Comparison of ENCODE assay signal across 8 cellular contexts in genomic region chr19:54191671-54192453, GRCh38. TPM values are rescaled to one million over a fixed set of nuclear protein-coding genes. Genes with fewer than 3 reads are reported as not detected.
DNase-seq lines count a peak whose midpoint lies in the region; ATAC-seq and TF ChIP-seq lines count a peak whose summit lies in the region.

No MANE protein-coding gene starts in this region.

- H3F3A ChIP-seq in SK-N-SH (replicated peaks; ENCODE audit: insufficient read depth): peaks cover 7% of the 10 kb centered on the region

- H3K27me3 ChIP-seq in SK-N-SH (ENCODE audit: insufficient read depth): no peaks in the 10 kb centered on the region
- H3K27me3 ChIP-seq in testis: no peaks in the 10 kb centered on the region

- POLR2A ChIA-PET in SK-N-SH (lab: Yijun Ruan, JAX): interaction anchor here (0.6 to 4.1 kb wide), 3 partner anchors 9 to 76 kb away, joined by 3 to 50 read pairs (median 4); partner anchors contain the start of genes CNOT3, PRPF31, RPS9 and TFPT

- H3K4me3 Mint-ChIP-seq in activated T-helper 1 cell treated with anti-CD3 and anti-CD28 coated beads, Interleukin-12 subunit alpha, Interleukin-12 subunit beta, Interleukin-2, Interleukin-4 antibody, amounts not matched to agents 30 ng/mL and 10 ng/mL and 1 ng/mL, durations not matched to agents 14 hours and 24 hours and 36 hours: peak overlapping the region; percentile 94

- CTCF ChIA-PET in SK-N-SH (lab: Yijun Ruan, JAX): interaction anchor here (1.2 to 1.5 kb wide), 2 partner anchors 13 to 22 kb away, joined by 3 to 6 read pairs; no protein-coding TSS in a partner anchor

- H4K20me1 ChIP-seq in SK-N-SH (ENCODE audit: insufficient read depth): no peaks in the 10 kb centered on the region

- H3K4me2 ChIP-seq in SK-N-SH: peak overlapping the region; percentile 100

- no peak for TF ChIP-seq RAD21 in SK-N-SH (IDR thresholded peaks at IDR 0.05; ENCODE audit: low read length)

- no peak for DNase-seq in SK-N-SH
- no peak for DNase-seq in activated T-helper 1 cell treated with anti-CD3 and anti-CD28 coated beads, Interleukin-12 subunit alpha, Interleukin-12 subunit beta, Interleukin-2, Interleukin-4 antibody, amounts not matched to agents 30 ng/mL and 10 ng/mL and 1 ng/mL, durations not matched to agents 14 hours and 24 hours and 36 hours (ENCODE audit: low spot score)
- peak; percentile 78 for DNase-seq in islet precursor cell
- DNase-seq in testis: peak; percentile 55
- DNase-seq in DMS153 treated with DMSO at 0.1 percent for 48 hours (lab: John Stamatoyannopoulos, UW; ENCODE audit: unreplicated experiment): no peak
- no peak for DNase-seq in NCI-H2196 (lab: John Stamatoyannopoulos, UW; ENCODE audit: unreplicated experiment)

- H3K4me3 ChIP-seq in SK-N-SH (ENCODE audit: low read depth in 2 of 2, low read length in 1 of 2) (peak overlapping the region; percentile 84 to 93), testis (peak overlapping the region; percentile 73 to 87)

- no peaks in the 10 kb centered on the region for H3K27me3 Mint-ChIP-seq in activated T-helper 1 cell treated with anti-CD3 and anti-CD28 coated beads, Interleukin-12 subunit alpha, Interleukin-12 subunit beta, Interleukin-2, Interleukin-4 antibody, amounts not matched to agents 30 ng/mL and 10 ng/mL and 1 ng/mL, durations not matched to agents 14 hours and 24 hours and 36 hours (ENCODE audit: insufficient read depth)

- H3K36me3 ChIP-seq in SK-N-SH (replicated peaks in 1 of 2; ENCODE audit: control insufficient read depth in 1 of 2, insufficient read depth in 2 of 2, low read length in 1 of 2) (peaks cover 15 to 28% of the 10 kb centered on the region in 2 experiments), testis (ENCODE audit: low read depth, missing control alignments) (no peaks in the 10 kb centered on the region)

- H3K9me2 ChIP-seq in SK-N-SH: no peaks in the 10 kb centered on the region

- H3K79me2 ChIP-seq in SK-N-SH (ENCODE audit: insufficient read depth): peaks cover 58% of the 10 kb centered on the region

- TF ChIP-seq CTCF in SK-N-SH (IDR thresholded peaks at IDR 0.05): no peak
- no peak for TF ChIP-seq CTCF in testis (IDR thresholded peaks at IDR 0.05)

- peak overlapping the region; percentile 83 for H3K27ac Mint-ChIP-seq in activated T-helper 1 cell treated with anti-CD3 and anti-CD28 coated beads, Interleukin-12 subunit alpha, Interleukin-12 subunit beta, Interleukin-2, Interleukin-4 antibody, amounts not matched to agents 30 ng/mL and 10 ng/mL and 1 ng/mL, durations not matched to agents 14 hours and 24 hours and 36 hours

- H3K27ac ChIP-seq in SK-N-SH (ENCODE audit: low read depth in 2 of 2, low read length in 1 of 2) (peak overlapping the region; percentile 96 to 97), testis (peak overlapping the region; percentile 97 to 100)

- WGBS in SK-N-SH (ENCODE audit: low lambda C conversion rate): 36% methylated on average over 19 of the region's 25 CpGs
- 21 to 23% methylated on average over 25 of the region's 25 CpGs for WGBS in testis, 2 donors

- H2AFZ ChIP-seq in SK-N-SH (ENCODE audit: low read depth): peak overlapping the region; percentile 96

- H3K4me1 ChIP-seq in SK-N-SH (ENCODE audit: control insufficient read depth in 1 of 2, insufficient read depth in 2 of 2, low read depth in 1 of 2, low read length in 1 of 2) (peaks cover 0 to 15% of the 10 kb centered on the region in 2 experiments; a peak in 1 of 4 replicates), testis (peaks cover 14% of the 10 kb centered on the region)

- H3K9ac ChIP-seq in SK-N-SH: peak overlapping the region; percentile 78

- no peaks in the 10 kb centered on the region for H3K9me3 ChIP-seq in SK-N-SH
- H3K9me3 ChIP-seq in testis: no peaks in the 10 kb centered on the region

- H3K36me3 Mint-ChIP-seq in activated T-helper 1 cell treated with anti-CD3 and anti-CD28 coated beads, Interleukin-12 subunit alpha, Interleukin-12 subunit beta, Interleukin-2, Interleukin-4 antibody, amounts not matched to agents 30 ng/mL and 10 ng/mL and 1 ng/mL, durations not matched to agents 14 hours and 24 hours and 36 hours (ENCODE audit: low read depth): peaks cover 33% of the 10 kb centered on the region

- peaks cover 29% of the 10 kb centered on the region for H3K4me1 Mint-ChIP-seq in activated T-helper 1 cell treated with anti-CD3 and anti-CD28 coated beads, Interleukin-12 subunit alpha, Interleukin-12 subunit beta, Interleukin-2, Interleukin-4 antibody, amounts not matched to agents 30 ng/mL and 10 ng/mL and 1 ng/mL, durations not matched to agents 14 hours and 24 hours and 36 hours (ENCODE audit: low read depth)

- TF ChIP-seq POLR2A in testis (IDR thresholded peaks at IDR 0.05): no peak

- ATAC-seq in SK-N-SH treated with all-trans-retinoic acid at 6 μM for 48 hours (no peak), GM21526 (IDR thresholded peaks at IDR 0.05; ENCODE audit: low FRiP score, unreplicated experiment) (no peak)

- intact Hi-C loops in activated T-helper 1 cell treated with anti-CD3 and anti-CD28 coated beads, Interleukin-12 subunit alpha, Interleukin-12 subunit beta, Interleukin-2, Interleukin-4 antibody, amounts not matched to agents 30 ng/mL and 10 ng/mL and 1 ng/mL, durations not matched to agents 14 hours and 24 hours and 36 hours (cut with micrococcal nuclease): loop anchor here (5.0 kb wide), 1 partner anchor 325 kb away; the partner anchor contains the start of gene MYADM
- intact Hi-C loops in testis (cut with DNase I; ENCODE audit: low total_unique reads): no loop called here

- TF ChIP-seq EP300 in SK-N-SH (IDR thresholded peaks at IDR 0.05; ENCODE audit: borderline replicate concordance in 1 of 2, low read depth in 1 of 2, low read length in 1 of 2): no peak

- no peaks in the 10 kb centered on the region for H3K9me3 Mint-ChIP-seq in activated T-helper 1 cell treated with anti-CD3 and anti-CD28 coated beads, Interleukin-12 subunit alpha, Interleukin-12 subunit beta, Interleukin-2, Interleukin-4 antibody, amounts not matched to agents 30 ng/mL and 10 ng/mL and 1 ng/mL, durations not matched to agents 14 hours and 24 hours and 36 hours

TF ChIP-seq in SK-N-SH, 30 proteins besides CTCF, POLR2A, EP300 and RAD21 (continues in another document):
- no peak for TF ChIP-seq ELF1 (IDR thresholded peaks at IDR 0.05)
- no peak for TF ChIP-seq SMC3 (IDR thresholded peaks at IDR 0.05; ENCODE audit: low read depth, low read length)
- no peak for TF ChIP-seq MXI1 (IDR thresholded peaks at IDR 0.05; ENCODE audit: low read depth, low read length)

TF ChIP-seq in SK-N-SH treated with all-trans-retinoic acid at 6 μM for 48 hours, 23 proteins besides CTCF, POLR2A, EP300 and RAD21 (continues in another document):
- no peak for TF ChIP-seq TCF4 (CRISPR knock-in tag; IDR thresholded peaks at IDR 0.05; ENCODE audit: borderline replicate concordance)

RNA-seq across cellular contexts. Expression of gene TSEN34, which starts 0.8 kb away (rescaled TPM):
- polyA plus RNA-seq in SK-N-SH (2012; rRNA removed) (82.1 and 84.1 TPM in 2 replicates), testis (ENCODE audit: insufficient read depth, low read depth, low replicate concordance) (73.1 TPM)
- 45.3 and 70.5 TPM in 2 replicates for polyA plus RNA-seq in SK-N-SH (2012; cell fraction: cytosol; rRNA removed)
- polyA plus RNA-seq in SK-N-SH (2012; cell fraction: nucleus; rRNA removed): 54.9 and 66.9 TPM in 2 replicates
- 20.1 and 20.9 TPM in 2 replicates for total RNA-seq in activated T-helper 1 cell treated with anti-CD3 and anti-CD28 coated beads, Interleukin-12 subunit alpha, Interleukin-12 subunit beta, Interleukin-2, Interleukin-4 antibody, amounts not matched to agents 30 ng/mL and 10 ng/mL and 1 ng/mL, durations not matched to agents 14 hours and 24 hours and 36 hours
- 100 to 1,000 TPM; 162 to 177 TPM for total RNA-seq in testis

RNA-seq across cellular contexts. Expression of gene MBOAT7, which starts 2.5 kb away (rescaled TPM):
- polyA plus RNA-seq in SK-N-SH (2012; rRNA removed): 65.4 and 80.8 TPM in 2 replicates
- polyA plus RNA-seq in SK-N-SH (2012; cell fraction: cytosol; rRNA removed): 36.0 and 53.3 TPM in 2 replicates
- polyA plus RNA-seq in SK-N-SH (2012; cell fraction: nucleus; rRNA removed): 142 and 172 TPM in 2 replicates
- 255 and 263 TPM in 2 replicates for total RNA-seq in activated T-helper 1 cell treated with anti-CD3 and anti-CD28 coated beads, Interleukin-12 subunit alpha, Interleukin-12 subunit beta, Interleukin-2, Interleukin-4 antibody, amounts not matched to agents 30 ng/mL and 10 ng/mL and 1 ng/mL, durations not matched to agents 14 hours and 24 hours and 36 hours
- total RNA-seq in testis: 100 to 1,000 TPM; 479 to 482 TPM
- 218 TPM for polyA plus RNA-seq in testis (ENCODE audit: insufficient read depth, low read depth, low replicate concordance)

RNA-seq across cellular contexts. Expression of gene RPS9, which starts 8.8 kb away (rescaled TPM):
- 3,441 and 3,815 TPM in 2 replicates for polyA plus RNA-seq in SK-N-SH (2012; rRNA removed)
- polyA plus RNA-seq in SK-N-SH (2012; cell fraction: cytosol; rRNA removed): 2,410 and 3,106 TPM in 2 replicates
- polyA plus RNA-seq in SK-N-SH (2012; cell fraction: nucleus; rRNA removed): 1,220 and 1,672 TPM in 2 replicates
- 1,475 and 1,511 TPM in 2 replicates for total RNA-seq in activated T-helper 1 cell treated with anti-CD3 and anti-CD28 coated beads, Interleukin-12 subunit alpha, Interleukin-12 subunit beta, Interleukin-2, Interleukin-4 antibody, amounts not matched to agents 30 ng/mL and 10 ng/mL and 1 ng/mL, durations not matched to agents 14 hours and 24 hours and 36 hours
- total RNA-seq in testis: 1,000 to 10,000 TPM in 1 of 2 donors, 100 to 1,000 TPM in 1; 648 to 1,251 TPM
- polyA plus RNA-seq in testis (ENCODE audit: insufficient read depth, low read depth, low replicate concordance): 969 TPM

RNA-seq across cellular contexts. Expression of gene TMC4, which starts 18.9 kb away (rescaled TPM):
- polyA plus RNA-seq in SK-N-SH (2012; rRNA removed) (2.7 and 2.8 TPM in 2 replicates), testis (ENCODE audit: insufficient read depth, low read depth, low replicate concordance) (4.1 TPM)
- polyA plus RNA-seq in SK-N-SH (2012; cell fraction: cytosol; rRNA removed): 0.66 and 1.2 TPM in 2 replicates
- 11.2 and 15.7 TPM in 2 replicates for polyA plus RNA-seq in SK-N-SH (2012; cell fraction: nucleus; rRNA removed)
- total RNA-seq in activated T-helper 1 cell treated with anti-CD3 and anti-CD28 coated beads, Interleukin-12 subunit alpha, Interleukin-12 subunit beta, Interleukin-2, Interleukin-4 antibody, amounts not matched to agents 30 ng/mL and 10 ng/mL and 1 ng/mL, durations not matched to agents 14 hours and 24 hours and 36 hours: 0.73 and 0.83 TPM in 2 replicates
- under 1 TPM; 0.31 to 0.43 TPM for total RNA-seq in testis

RNA-seq across cellular contexts. Expression of gene LILRB3, which starts 30.9 kb away (rescaled TPM):
- not detected in 2 replicates for polyA plus RNA-seq in SK-N-SH (2012; rRNA removed)
- polyA plus RNA-seq in SK-N-SH (2012; cell fraction: cytosol; rRNA removed): not detected in 2 replicates
- polyA plus RNA-seq in SK-N-SH (2012; cell fraction: nucleus; rRNA removed): not detected in 2 replicates
- 0.67 and 0.78 TPM in 2 replicates for total RNA-seq in activated T-helper 1 cell treated with anti-CD3 and anti-CD28 coated beads, Interleukin-12 subunit alpha, Interleukin-12 subunit beta, Interleukin-2, Interleukin-4 antibody, amounts not matched to agents 30 ng/mL and 10 ng/mL and 1 ng/mL, durations not matched to agents 14 hours and 24 hours and 36 hours
- 10 to 100 TPM in 1 of 2 donors, 1 to 10 TPM in 1; 3.6 to 11.0 TPM for total RNA-seq in testis
- polyA plus RNA-seq in testis (ENCODE audit: insufficient read depth, low read depth, low replicate concordance): 4.9 TPM

Comparison
In these comparisons a context has a peak if more than half of its experiments do, and no peak if none do; other contexts are left out.
1. DNase-seq: peak in islet precursor cell (single experiment) and testis (single experiment); none in SK-N-SH (single experiment), activated T-helper 1 cell treated with anti-CD3 and anti-CD28 coated beads, Interleukin-12 subunit alpha, Interleukin-12 subunit beta, Interleukin-2, Interleukin-4 antibody, amounts not matched to agents 30 ng/mL and 10 ng/mL and 1 ng/mL, durations not matched to agents 14 hours and 24 hours and 36 hours (single experiment), DMS153 treated with DMSO at 0.1 percent for 48 hours (single experiment) and NCI-H2196 (single experiment).